ENCODE assay signal across 24 cellular contexts in genomic region chr7:31751726-31752125, GRCh38.
"Had no signal": no experiment of that assay in that cellular context is flagged by ENCODE, and none has a peak within 500 bp of the region (broad histone marks: within the 10 kb centered on the region; RNA-seq: fewer than 3 reads in every experiment).

No MANE protein-coding gene starts in this region.

- H3K4me2 ChIP-seq: neural progenitor cell had no signal

- H3K27me3 ChIP-seq: ovary, right lobe of liver, sigmoid colon, stomach, thyroid gland, tibial nerve, upper lobe of left lung had no signal

- H3K9ac ChIP-seq: neural progenitor cell, parathyroid adenoma had no signal

- ATAC-seq: natural killer cell; psoas muscle; right cardiac atrium; right lobe of liver; stimulated activated effector memory CD8-positive, alpha-beta T cell treated with anti-CD3 and anti-CD28 coated beads, Interleukin-12 subunit alpha, Interleukin-12 subunit beta, amount 100 ng/mL, for 72 hours; stimulated activated naive B cell treated with anti-CD40 and anti-IgM and Interleukin-4, amounts not matched to agents 10 μg/mL and 1 μg/mL and 100 μg/mL, for 72 hours had no signal

- DNase-seq: natural killer cell; occipital lobe; ovary; posterior cingulate gyrus; psoas muscle; right cardiac atrium; right lobe of liver; sigmoid colon; small intestine; stimulated activated CD4-positive, alpha-beta T cell treated with anti-CD3 and anti-CD28 coated beads, Interleukin-15, amount 100 ng/mL, for 24 hours; stimulated activated CD4-positive, alpha-beta T cell treated with anti-CD3 and anti-CD28 coated beads, Interleukin-2, amount 100 ng/mL, for 24 hours; stimulated activated CD4-positive, alpha-beta T cell treated with anti-CD3 and anti-CD28 coated beads, Interleukin-2, amount 100 ng/mL, for 48 hours; stimulated activated CD4-positive, alpha-beta T cell treated with anti-CD3 and anti-CD28 coated beads, Interleukin-4, amount 100 ng/mL, for 24 hours; stimulated activated naive B cell treated with anti-CD40 and anti-IgM and Interleukin-4, amounts not matched to agents 10 μg/mL and 1 μg/mL and 100 μg/mL, for 72 hours; stimulated activated naive CD4-positive, alpha-beta T cell treated with Interleukin-2 at 50 U/mL for 16 hours; stomach; thyroid gland; trophoblast cell; upper lobe of left lung had no signal

- H2AFZ ChIP-seq: neural progenitor cell, parathyroid adenoma had no signal

- H3K27ac ChIP-seq: neural progenitor cell, ovary, parathyroid adenoma, psoas muscle, right lobe of liver, sigmoid colon, stomach, thoracic aorta, thyroid gland, tibial nerve, upper lobe of left lung had no signal

- H3K36me3 ChIP-seq: neural progenitor cell, ovary, right lobe of liver, sigmoid colon, stomach, thoracic aorta, thyroid gland, tibial nerve, upper lobe of left lung had no signal

- H3K79me2 ChIP-seq: parathyroid adenoma had no signal

- H3K4me3 ChIP-seq: neural progenitor cell, ovary, psoas muscle, right lobe of liver, sigmoid colon, stomach, thoracic aorta, thyroid gland, tibial nerve, upper lobe of left lung had no signal

- H3K9me3 ChIP-seq: ovary, psoas muscle, right lobe of liver, sigmoid colon, stomach, thoracic aorta, thyroid gland, tibial nerve, upper lobe of left lung had no signal

- H3K4me1 ChIP-seq: neural progenitor cell, parathyroid adenoma, psoas muscle, right lobe of liver, sigmoid colon, stomach, thyroid gland, tibial nerve, upper lobe of left lung had no signal
